Comparison of ENCODE assay signal across 11 cellular contexts in the genomic region with DNA sequence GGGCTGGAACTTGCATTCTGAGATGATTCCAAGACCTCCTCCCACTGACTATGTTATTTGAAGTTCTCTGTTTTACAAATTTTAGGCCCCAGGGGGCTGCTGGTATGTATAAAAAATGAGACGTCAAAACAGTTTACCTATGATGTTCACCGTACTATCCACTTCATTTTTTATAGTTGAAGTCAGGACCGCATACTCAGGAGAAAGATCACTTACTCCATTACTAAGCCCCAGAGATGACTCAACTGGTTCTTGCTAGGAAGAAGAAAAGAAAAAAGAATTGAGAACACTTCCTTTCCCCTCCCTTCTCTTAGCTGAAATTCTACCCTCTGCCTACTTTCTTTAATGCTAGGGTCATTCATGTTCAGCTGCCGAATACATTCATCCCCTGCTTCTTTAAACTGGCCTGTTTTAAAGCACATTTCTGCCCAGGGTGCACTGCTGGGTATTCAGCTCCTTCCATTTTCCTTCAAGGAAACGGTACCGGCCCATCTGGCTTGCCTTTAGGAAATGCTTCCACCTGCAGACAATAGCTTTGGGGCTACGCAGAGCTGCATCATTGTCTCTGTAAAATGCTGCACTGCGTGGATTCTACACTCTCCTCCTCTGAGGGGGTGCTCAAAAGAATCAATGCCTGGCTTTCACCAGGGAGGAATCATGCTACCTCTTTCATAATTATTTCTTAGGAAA.
DNase-seq lines count a peak whose midpoint lies in the region; ATAC-seq and TF ChIP-seq lines count a peak whose summit lies in the region.
"Had no signal": no experiment of that assay in that cellular context is flagged by ENCODE, and none has a peak within 500 bp of the region (broad histone marks: within the 10 kb centered on the region; RNA-seq: fewer than 3 reads in every experiment).

No MANE protein-coding gene starts in this region.

- peaks cover 33% of the 10 kb centered on the region for H3K36me3 ChIP-seq in left ventricle myocardium inferior
- peaks cover 4 to 8% of the 10 kb centered on the region in 2 experiments for H3K36me3 ChIP-seq in trophoblast cell (ENCODE audit: control insufficient read depth in 1 of 2, insufficient read depth in 2 of 2, low read length in 2 of 2)

- H3K9me3 ChIP-seq in left ventricle myocardium inferior (replicated peaks) (no peaks in the 10 kb centered on the region), trophoblast cell (ENCODE audit: insufficient read depth, low read depth, low read length) (no peaks in the 10 kb centered on the region)

- no peaks in the 10 kb centered on the region for H3K79me1 ChIP-seq in trophoblast cell (ENCODE audit: low read length)

- H3K27ac Mint-ChIP-seq in immature natural killer cell (peak overlapping the region; percentile 74 to 98 (median 92)), type B pancreatic cell (peak overlapping the region; percentile 8)

- peaks cover 56 to 68% of the 10 kb centered on the region in 2 donors for H3K4me1 Mint-ChIP-seq in immature natural killer cell
- peaks cover 39% of the 10 kb centered on the region for H3K4me1 Mint-ChIP-seq in type B pancreatic cell (ENCODE audit: unreplicated experiment)

- H3K23ac ChIP-seq in trophoblast cell (ENCODE audit: low read length), result no peak overlapping the region

- no peak overlapping the region for H4K8ac ChIP-seq in trophoblast cell (ENCODE audit: low read depth, low read length)

- H3K18ac ChIP-seq in trophoblast cell (ENCODE audit: low read length), result no peak overlapping the region

- no peak overlapping the region for H3K9ac ChIP-seq in trophoblast cell (ENCODE audit: low read length)

- H3K27me3 ChIP-seq in left ventricle myocardium inferior (ENCODE audit: low read depth) (no peaks in the 10 kb centered on the region), trophoblast cell (ENCODE audit: insufficient read depth, low read length) (no peaks in the 10 kb centered on the region)

- H4K12ac ChIP-seq in trophoblast cell (ENCODE audit: low read depth, low read length), result no peak overlapping the region

- intact Hi-C loops in left ventricle myocardium inferior (cut with micrococcal nuclease), result loop anchor here (10.0 kb wide), 1 partner anchor 57 kb away; no protein-coding TSS in a partner anchor
- intact Hi-C loops in left ventricle myocardium superior (cut with micrococcal nuclease), result no loop called here

- DNase-seq in left ventricle myocardium inferior (no peak), left ventricle myocardium superior (no peak), immature natural killer cell (no peak), type B pancreatic cell (ENCODE audit: extremely low spot score, unreplicated experiment) (no peak), trophoblast cell (no peak), NCI-H1694 treated with DMSO at 0.1 percent for 48 hours (lab: John Stamatoyannopoulos, UW) (no peak), KG1 (lab: John Stamatoyannopoulos, UW) (no peak)
- DNase-seq: NCI-H1092 treated with DMSO at 0.1 percent for 48 hours; stimulated activated CD4-positive, alpha-beta T cell treated with anti-CD3 and anti-CD28 coated beads, Interleukin-4, amount 100 ng/mL, for 4 hours had no signal

- WGBS in trophoblast cell (ENCODE audit: extremely low coverage, insufficient coverage, insufficient read length), result no CpG with 5 or more reads among the region's 8 CpGs

- TF ChIP-seq CTCF in left ventricle myocardium inferior (IDR thresholded peaks at IDR 0.05; ENCODE audit: borderline replicate concordance) (no peak), type B pancreatic cell (conservative IDR thresholded peaks at IDR 0.05) (no peak)

- peaks cover 86% of the 10 kb centered on the region for H3K4me1 ChIP-seq in left ventricle myocardium inferior
- no peaks in the 10 kb centered on the region for H3K4me1 ChIP-seq in trophoblast cell (ENCODE audit: control insufficient read depth in 1 of 2, insufficient read depth in 2 of 2, low read length in 2 of 2)

- H3K4me3 Mint-ChIP-seq in immature natural killer cell (no peak overlapping the region), type B pancreatic cell (peak overlapping the region; percentile 26)

- H3K36me3 Mint-ChIP-seq in immature natural killer cell (peaks cover 6 to 42% (median 17%) of the 10 kb centered on the region in 3 donors), type B pancreatic cell (peaks cover 46% of the 10 kb centered on the region)

- H2AK5ac ChIP-seq in trophoblast cell (ENCODE audit: low read length), result no peak overlapping the region

- H2BK120ac ChIP-seq in trophoblast cell (ENCODE audit: insufficient read depth, low read length, poor library complexity), result no peak overlapping the region

- no peaks in the 10 kb centered on the region for H3K79me2 ChIP-seq in trophoblast cell (ENCODE audit: control insufficient read depth, insufficient read depth, low read length, poor library complexity)

- H3K4ac ChIP-seq in trophoblast cell (ENCODE audit: low read depth, low read length), result no peak overlapping the region

- H3K27me3 Mint-ChIP-seq in immature natural killer cell (ENCODE audit: low read depth in 3 of 3) (peaks cover 0 to 6% (median 2%) of the 10 kb centered on the region in 3 donors), type B pancreatic cell (no peaks in the 10 kb centered on the region)

- H3K27ac ChIP-seq in left ventricle myocardium inferior (replicated peaks), result peak overlapping the region; percentile 76
- H3K27ac ChIP-seq in angular gyrus (ENCODE audit: low read depth, low read length), result peak overlapping the region; percentile 44
- no peak overlapping the region for H3K27ac ChIP-seq in trophoblast cell (ENCODE audit: low read depth, low read length)

- H3K9me3 Mint-ChIP-seq in immature natural killer cell (peaks cover 0 to 2% (median 0%) of the 10 kb centered on the region in 6 donors), type B pancreatic cell (no peaks in the 10 kb centered on the region)

- H2BK5ac ChIP-seq in trophoblast cell (ENCODE audit: low read depth, low read length, poor library complexity), result no peak overlapping the region

- no peak overlapping the region for H2AFZ ChIP-seq in trophoblast cell (ENCODE audit: insufficient read depth, low read length, poor library complexity)

- no peak overlapping the region for H2BK12ac ChIP-seq in trophoblast cell (ENCODE audit: low read length)

- no peak overlapping the region for H3K4me2 ChIP-seq in trophoblast cell (ENCODE audit: low read length)

- H3K14ac ChIP-seq in trophoblast cell (ENCODE audit: low read length), result no peak overlapping the region

- ATAC-seq in left ventricle myocardium superior, result no peak
- ATAC-seq: HCT116 had no signal

- H3K4me3 ChIP-seq in left ventricle myocardium inferior (no peak overlapping the region), trophoblast cell (ENCODE audit: low read depth, low read length) (no peak overlapping the region)

- H4K91ac ChIP-seq in trophoblast cell (ENCODE audit: low read depth, low read length), result no peak overlapping the region
